In genomic region chr9:110750272-110750671, GRCh38 we compare ENCODE assay signal across 2 cellular contexts.
TF ChIP-seq lines count a peak whose summit lies in the region.

No MANE protein-coding gene starts in this region.

TF ChIP-seq in H1, 55 proteins besides CTCF, POLR2A, EP300 and RAD21:
- TF ChIP-seq SIN3A (conservative IDR thresholded peaks at IDR 0.05 in 1 of 2, IDR thresholded peaks at IDR 0.05 in 1 of 2; ENCODE audit: low read depth in 1 of 2, low read length in 2 of 2) (no peak), RFX5 (IDR thresholded peaks at IDR 0.05; ENCODE audit: borderline replicate concordance, low read depth, low read length) (no peak), BRCA1 (IDR thresholded peaks at IDR 0.05; ENCODE audit: low read depth, low read length) (no peak), BCL11A (IDR thresholded peaks at IDR 0.05; ENCODE audit: low read depth in 2 of 2, low read length in 2 of 2) (no peak), SP4 (IDR thresholded peaks at IDR 0.05; ENCODE audit: low read length) (no peak), ATF2 (IDR thresholded peaks at IDR 0.05; ENCODE audit: low read length) (no peak)

TF ChIP-seq in WTC11, 78 proteins besides CTCF, POLR2A, EP300 and RAD21:
- TF ChIP-seq ESRRA (CRISPR knock-in tag; IDR thresholded peaks at IDR 0.05; ENCODE audit: borderline replicate concordance) (no peak), ZNF317 (CRISPR knock-in tag; IDR thresholded peaks at IDR 0.05; ENCODE audit: borderline replicate concordance, low read depth) (no peak), MAX (CRISPR knock-in tag; IDR thresholded peaks at IDR 0.05) (no peak), JAZF1 (CRISPR knock-in tag; IDR thresholded peaks at IDR 0.05) (no peak), ZNF416 (CRISPR knock-in tag; IDR thresholded peaks at IDR 0.05) (no peak), GTF2I (CRISPR knock-in tag; conservative IDR thresholded peaks at IDR 0.05) (no peak), FOXP4 (CRISPR knock-in tag; IDR thresholded peaks at IDR 0.05) (no peak), ATF1 (CRISPR knock-in tag; IDR thresholded peaks at IDR 0.05) (no peak)
